Comparison of ENCODE assay signal across 26 cellular contexts in genomic region chr2:121239969-121240368, GRCh38. TPM values are rescaled to one million over a fixed set of nuclear protein-coding genes. Genes with fewer than 3 reads are reported as not detected.
"Had no signal": no experiment of that assay in that cellular context is flagged by ENCODE, and none has a peak within 500 bp of the region (broad histone marks: within the 10 kb centered on the region; RNA-seq: fewer than 3 reads in every experiment).

No MANE protein-coding gene starts in this region.

- H3K27ac Mint-ChIP-seq: immature natural killer cell; mesothelial cell of epicardium; natural killer cell; progenitor cell of endocrine pancreas; stimulated activated naive CD8-positive, alpha-beta T cell treated with anti-CD3 and anti-CD28 coated beads, Interleukin-15, Interleukin-2, amounts not matched to agents 100 ng/mL and 50 ng/mL, for 24 hours; type B pancreatic cell had no signal

- ATAC-seq: left colon, left lung, natural killer cell, sciatic nerve had no signal

- H3K4me1 Mint-ChIP-seq: immature natural killer cell, naive B cell, natural killer cell had no signal

- H3K9me3 ChIP-seq: left lung, ovary, right atrium auricular region, suprapubic skin, thoracic aorta, tibial artery, vagina had no signal

- H3K4me1 ChIP-seq: left lung, right atrium auricular region, suprapubic skin, tibial artery, vagina had no signal

- H3K27me3 ChIP-seq: ovary, right atrium auricular region, suprapubic skin, vagina had no signal

- H3K9me3 Mint-ChIP-seq: immature natural killer cell; mesothelial cell of epicardium; naive B cell; natural killer cell; stimulated activated naive CD8-positive, alpha-beta T cell treated with anti-CD3 and anti-CD28 coated beads, Interleukin-15, Interleukin-2, amounts not matched to agents 100 ng/mL and 50 ng/mL, for 24 hours; type B pancreatic cell had no signal

- H3K36me3 Mint-ChIP-seq: immature natural killer cell, mesothelial cell of epicardium, naive B cell, natural killer cell, type B pancreatic cell had no signal

- H3K27ac ChIP-seq: left lung, ovary, right atrium auricular region, skin epidermis, suprapubic skin, thoracic aorta, tibial artery, vagina had no signal

- H3K27me3 Mint-ChIP-seq: stimulated activated naive CD8-positive, alpha-beta T cell treated with anti-CD3 and anti-CD28 coated beads, Interleukin-15, Interleukin-2, amounts not matched to agents 100 ng/mL and 50 ng/mL, for 24 hours had no signal

- DNase-seq: hypothalamus; immature natural killer cell; mesendoderm; naive B cell; natural killer cell; ovary; stimulated activated CD4-positive, alpha-beta T cell treated with anti-CD3 and anti-CD28 coated beads, Interleukin-12 subunit alpha, Interleukin-12 subunit beta, amount 100 ng/mL, for 4 hours; stimulated activated CD4-positive, alpha-beta T cell treated with anti-CD3 and anti-CD28 coated beads, Interleukin-15, amount 100 ng/mL, for 24 hours; stimulated activated CD4-positive, alpha-beta T cell treated with anti-CD3 and anti-CD28 coated beads, Interleukin-2, amount 100 ng/mL, for 24 hours; stimulated activated CD4-positive, alpha-beta T cell treated with anti-CD3 and anti-CD28 coated beads, Interleukin-4, amount 100 ng/mL, for 1 hour; stimulated activated naive CD4-positive, alpha-beta T cell had no signal

- H3K4me3 ChIP-seq: left lung, lung, ovary, right atrium auricular region, skin epidermis, suprapubic skin, thoracic aorta, tibial artery, vagina had no signal

- H3K4me3 Mint-ChIP-seq: immature natural killer cell; mesothelial cell of epicardium; naive B cell; natural killer cell; stimulated activated naive CD8-positive, alpha-beta T cell treated with anti-CD3 and anti-CD28 coated beads, Interleukin-15, Interleukin-2, amounts not matched to agents 100 ng/mL and 50 ng/mL, for 24 hours; type B pancreatic cell had no signal

- H3K36me3 ChIP-seq: ovary, right atrium auricular region, thoracic aorta, vagina had no signal

RNA-seq across cellular contexts. Expression of gene TFCP2L1, which starts 45.0 kb away (rescaled TPM):
- total RNA-seq: pulmonary artery endothelial cell had no signal
